35 cellular contexts compared by ENCODE assay signal in genomic region chr14:54177009-54177408, GRCh38.
"Had no signal": no experiment of that assay in that cellular context is flagged by ENCODE, and none has a peak within 500 bp of the region (broad histone marks: within the 10 kb centered on the region; RNA-seq: fewer than 3 reads in every experiment).

No MANE protein-coding gene starts in this region.

- H3K4me1 Mint-ChIP-seq: activated CD4-positive, alpha-beta T cell treated with anti-CD3 and anti-CD28 coated beads for 36 hours; activated CD4-positive, alpha-beta T cell treated with anti-CD3 and anti-CD28 coated beads, Interleukin-2, amount 10 ng/mL, durations not matched to agents 24 days and 14 days; activated CD8-positive, alpha-beta memory T cell treated with anti-CD3 and anti-CD28 coated beads, Interleukin-2, amount 10 ng/mL, durations not matched to agents 7 days and 5 days; activated naive CD4-positive, alpha-beta T cell treated with anti-CD3 and anti-CD28 coated beads, Interleukin-2, amount 50 U/mL, for 24 hours; activated naive CD8-positive, alpha-beta T cell treated with anti-CD3 and anti-CD28 coated beads, Interleukin-2, amount 50 U/mL, for 24 hours had no signal

- ATAC-seq: activated CD4-positive, alpha-beta T cell treated with anti-CD3 and anti-CD28 coated beads for 36 hours; activated CD8-positive, alpha-beta memory T cell treated with anti-CD3 and anti-CD28 coated beads, Interleukin-2, amount 10 ng/mL, durations not matched to agents 7 days and 5 days; activated CD8-positive, alpha-beta T cell treated with anti-CD3 and anti-CD28 coated beads, Interleukin-2, amount 10 ng/mL, durations not matched to agents 7 days and 5 days; activated naive CD8-positive, alpha-beta T cell treated with anti-CD3 and anti-CD28 coated beads, Interleukin-2, amount 50 U/mL, for 24 hours; gastroesophageal sphincter; heart right ventricle had no signal

- H3K9me3 Mint-ChIP-seq: activated CD4-positive, alpha-beta memory T cell treated with anti-CD3 and anti-CD28 coated beads for 36 hours; activated CD4-positive, alpha-beta T cell treated with anti-CD3 and anti-CD28 coated beads, Interleukin-2, amount 10 ng/mL, durations not matched to agents 24 days and 14 days; activated naive CD4-positive, alpha-beta T cell treated with anti-CD3 and anti-CD28 coated beads for 36 hours; activated naive CD4-positive, alpha-beta T cell treated with anti-CD3 and anti-CD28 coated beads, Interleukin-2, amount 50 U/mL, for 24 hours; activated naive CD8-positive, alpha-beta T cell treated with anti-CD3 and anti-CD28 coated beads for 36 hours; activated naive CD8-positive, alpha-beta T cell treated with anti-CD3 and anti-CD28 coated beads, Interleukin-2, amount 50 U/mL, for 24 hours; activated T-helper 1 cell treated with anti-CD3 and anti-CD28 coated beads, Interleukin-12 subunit alpha, Interleukin-12 subunit beta, Interleukin-2, Interleukin-4 antibody, amounts not matched to agents 30 ng/mL and 10 ng/mL and 1 ng/mL, durations not matched to agents 14 hours and 24 hours and 36 hours; activated T-helper 2 cell treated with anti-CD3 and anti-CD28 coated beads, Interferon-gamma antibody, Interleukin-2, Interleukin-4, amounts not matched to agents 10 μg/mL and 5 μg/mL and 100 μg/mL, durations not matched to agents 14 hours and 24 hours and 36 hours; brain; endodermal cell had no signal

- H3K9me3 ChIP-seq: adrenal gland, ascending aorta, breast epithelium, colonic mucosa, esophagus muscularis mucosa, gastroesophageal sphincter, heart right ventricle had no signal

- DNase-seq: activated CD4-positive, alpha-beta memory T cell treated with anti-CD3 and anti-CD28 coated beads for 36 hours; activated CD4-positive, alpha-beta T cell treated with anti-CD3 and anti-CD28 coated beads for 36 hours; activated CD4-positive, alpha-beta T cell treated with anti-CD3 and anti-CD28 coated beads, Interleukin-2, amount 10 ng/mL, durations not matched to agents 24 days and 14 days; activated CD4-positive, CD25-positive, alpha-beta regulatory T cell; activated CD4-positive, CD25-positive, alpha-beta regulatory T cell treated with anti-CD3 and anti-CD28 coated beads, Interleukin-2, amount 50 U/mL, for 72 hours; activated CD8-positive, alpha-beta memory T cell treated with anti-CD3 and anti-CD28 coated beads, Interleukin-2, amount 10 ng/mL, durations not matched to agents 7 days and 5 days; activated CD8-positive, alpha-beta memory T cell treated with anti-CD3 and anti-CD28 coated beads, Interleukin-2, amount 50 U/mL, for 4 hours; activated CD8-positive, alpha-beta T cell treated with anti-CD3 and anti-CD28 coated beads, Interleukin-2, amount 10 ng/mL, durations not matched to agents 7 days and 5 days; activated effector memory CD4-positive, alpha-beta T cell treated with anti-CD3 and anti-CD28 coated beads, Interleukin-2, amount 50 U/mL, for 16 hours; activated naive CD4-positive, alpha-beta T cell treated with anti-CD3 and anti-CD28 coated beads for 36 hours; activated naive CD8-positive, alpha-beta T cell treated with anti-CD3 and anti-CD28 coated beads for 36 hours; activated naive CD8-positive, alpha-beta T cell treated with anti-CD3 and anti-CD28 coated beads, Interleukin-2, amount 50 U/mL, for 24 hours; activated T-cell treated with anti-CD3 and anti-CD28 coated beads, Interleukin-2, amount 50 U/mL, for 1 hour; activated T-cell treated with anti-CD3 and anti-CD28 coated beads, Interleukin-2, amount 50 U/mL, for 48 hours; adrenal gland; amygdala; central memory CD4-positive, alpha-beta T cell; cerebellar nuclear complex; colonic mucosa; dorsolateral prefrontal cortex; effector memory CD4-positive, alpha-beta T cell; endodermal cell; erythroblast; foreskin melanocyte; heart right ventricle; T-helper 2 cell had no signal

- H3K27ac Mint-ChIP-seq: activated CD4-positive, alpha-beta memory T cell treated with anti-CD3 and anti-CD28 coated beads for 36 hours; activated CD4-positive, alpha-beta T cell treated with anti-CD3 and anti-CD28 coated beads for 36 hours; activated CD4-positive, alpha-beta T cell treated with anti-CD3 and anti-CD28 coated beads, Interleukin-2, amount 10 ng/mL, durations not matched to agents 24 days and 14 days; activated CD8-positive, alpha-beta memory T cell treated with anti-CD3 and anti-CD28 coated beads, Interleukin-2, amount 10 ng/mL, durations not matched to agents 7 days and 5 days; activated CD8-positive, alpha-beta T cell treated with anti-CD3 and anti-CD28 coated beads, Interleukin-2, amount 10 ng/mL, durations not matched to agents 7 days and 5 days; activated naive CD4-positive, alpha-beta T cell treated with anti-CD3 and anti-CD28 coated beads for 36 hours; activated naive CD4-positive, alpha-beta T cell treated with anti-CD3 and anti-CD28 coated beads, Interleukin-2, amount 50 U/mL, for 24 hours; activated naive CD8-positive, alpha-beta T cell treated with anti-CD3 and anti-CD28 coated beads for 36 hours; activated naive CD8-positive, alpha-beta T cell treated with anti-CD3 and anti-CD28 coated beads, Interleukin-2, amount 50 U/mL, for 24 hours; activated T-helper 1 cell treated with anti-CD3 and anti-CD28 coated beads, Interleukin-12 subunit alpha, Interleukin-12 subunit beta, Interleukin-2, Interleukin-4 antibody, amounts not matched to agents 30 ng/mL and 10 ng/mL and 1 ng/mL, durations not matched to agents 14 hours and 24 hours and 36 hours; activated T-helper 2 cell treated with anti-CD3 and anti-CD28 coated beads, Interferon-gamma antibody, Interleukin-2, Interleukin-4, amounts not matched to agents 10 μg/mL and 5 μg/mL and 100 μg/mL, durations not matched to agents 14 hours and 24 hours and 36 hours; endodermal cell had no signal

- H3K36me3 ChIP-seq: adrenal gland, ascending aorta, breast epithelium, cardiac muscle cell, colonic mucosa, esophagus muscularis mucosa, gastroesophageal sphincter, heart right ventricle had no signal

- H3K36me3 Mint-ChIP-seq: activated CD4-positive, alpha-beta memory T cell treated with anti-CD3 and anti-CD28 coated beads for 36 hours; activated CD8-positive, alpha-beta memory T cell treated with anti-CD3 and anti-CD28 coated beads, Interleukin-2, amount 10 ng/mL, durations not matched to agents 7 days and 5 days; activated naive CD4-positive, alpha-beta T cell treated with anti-CD3 and anti-CD28 coated beads, Interleukin-2, amount 50 U/mL, for 24 hours; activated naive CD8-positive, alpha-beta T cell treated with anti-CD3 and anti-CD28 coated beads for 36 hours; brain had no signal

- H3K27ac ChIP-seq: adrenal gland, ascending aorta, breast epithelium, cardiac muscle cell, dorsolateral prefrontal cortex, esophagus muscularis mucosa, gastroesophageal sphincter, heart right ventricle had no signal

- H3K4me3 ChIP-seq: adrenal gland, ascending aorta, breast epithelium, cardiac muscle cell, colonic mucosa, dorsolateral prefrontal cortex, esophagus muscularis mucosa, gastroesophageal sphincter, heart right ventricle had no signal

- H3K4me3 Mint-ChIP-seq: activated CD4-positive, alpha-beta memory T cell treated with anti-CD3 and anti-CD28 coated beads for 36 hours; activated CD4-positive, alpha-beta T cell treated with anti-CD3 and anti-CD28 coated beads for 36 hours; activated CD4-positive, alpha-beta T cell treated with anti-CD3 and anti-CD28 coated beads, Interleukin-2, amount 10 ng/mL, durations not matched to agents 24 days and 14 days; activated CD8-positive, alpha-beta memory T cell treated with anti-CD3 and anti-CD28 coated beads, Interleukin-2, amount 10 ng/mL, durations not matched to agents 7 days and 5 days; activated CD8-positive, alpha-beta T cell treated with anti-CD3 and anti-CD28 coated beads, Interleukin-2, amount 10 ng/mL, durations not matched to agents 7 days and 5 days; activated naive CD4-positive, alpha-beta T cell treated with anti-CD3 and anti-CD28 coated beads for 36 hours; activated naive CD4-positive, alpha-beta T cell treated with anti-CD3 and anti-CD28 coated beads, Interleukin-2, amount 50 U/mL, for 24 hours; activated naive CD8-positive, alpha-beta T cell treated with anti-CD3 and anti-CD28 coated beads for 36 hours; activated naive CD8-positive, alpha-beta T cell treated with anti-CD3 and anti-CD28 coated beads, Interleukin-2, amount 50 U/mL, for 24 hours; activated T-helper 1 cell treated with anti-CD3 and anti-CD28 coated beads, Interleukin-12 subunit alpha, Interleukin-12 subunit beta, Interleukin-2, Interleukin-4 antibody, amounts not matched to agents 30 ng/mL and 10 ng/mL and 1 ng/mL, durations not matched to agents 14 hours and 24 hours and 36 hours; brain; endodermal cell had no signal

- H3K4me1 ChIP-seq: breast epithelium, colonic mucosa had no signal

- H3K27me3 ChIP-seq: adrenal gland, ascending aorta, breast epithelium, cardiac muscle cell, colonic mucosa, dorsolateral prefrontal cortex, gastroesophageal sphincter had no signal
